ENCODE assay signal across 23 cellular contexts in genomic region chr1:29762635-29763034, GRCh38.
"Had no signal": no experiment of that assay in that cellular context is flagged by ENCODE, and none has a peak within 500 bp of the region (broad histone marks: within the 10 kb centered on the region; RNA-seq: fewer than 3 reads in every experiment).

No MANE protein-coding gene starts in this region.

- H3K36me3 Mint-ChIP-seq: natural killer cell treated with Interleukin-12 subunit alpha and Interleukin-12 subunit beta and Interleukin-15 and Interleukin-18, amount 100 ng/mL, for 72 hours; neural progenitor cell; stimulated activated effector memory CD8-positive, alpha-beta T cell treated with anti-CD3 and anti-CD28 coated beads, Interleukin-12 subunit alpha, Interleukin-12 subunit beta, amount 100 ng/mL, for 72 hours had no signal

- H3K4me3 Mint-ChIP-seq: natural killer cell treated with Interleukin-12 subunit alpha and Interleukin-12 subunit beta and Interleukin-15 and Interleukin-18, amount 100 ng/mL, for 72 hours; neural progenitor cell; stimulated activated effector memory CD8-positive, alpha-beta T cell treated with anti-CD3 and anti-CD28 coated beads, Interleukin-12 subunit alpha, Interleukin-12 subunit beta, amount 100 ng/mL, for 72 hours had no signal

- H3K27ac Mint-ChIP-seq: natural killer cell treated with Interleukin-12 subunit alpha and Interleukin-12 subunit beta and Interleukin-15 and Interleukin-18, amount 100 ng/mL, for 72 hours; neural progenitor cell; stimulated activated effector memory CD8-positive, alpha-beta T cell treated with anti-CD3 and anti-CD28 coated beads, Interleukin-12 subunit alpha, Interleukin-12 subunit beta, amount 100 ng/mL, for 72 hours had no signal

- FAIRE-seq: frontal cortex, islet of Langerhans had no signal

- H3K27me3 ChIP-seq: thyroid gland, upper lobe of left lung, uterus had no signal

- ATAC-seq: esophagus mucosa; heart right ventricle; left lobe of liver; natural killer cell treated with Interleukin-12 subunit alpha and Interleukin-12 subunit beta and Interleukin-15 and Interleukin-18, amount 100 ng/mL, for 72 hours; psoas muscle; stimulated activated effector memory CD8-positive, alpha-beta T cell treated with anti-CD3 and anti-CD28 coated beads, Interleukin-12 subunit alpha, Interleukin-12 subunit beta, amount 100 ng/mL, for 72 hours; stimulated activated naive CD8-positive, alpha-beta T cell treated with anti-CD3 and anti-CD28 coated beads, Interleukin-15, Interleukin-2, amounts not matched to agents 100 U/mL and 50 U/mL, for 24 hours had no signal

- H3K9me3 ChIP-seq: psoas muscle, suprapubic skin, thyroid gland, upper lobe of left lung, uterus had no signal

- H3K4me3 ChIP-seq: dorsolateral prefrontal cortex, heart right ventricle, neural progenitor cell, psoas muscle, smooth muscle cell, suprapubic skin, thyroid gland, upper lobe of left lung, uterus had no signal

- DNase-seq: cortex of kidney; dorsolateral prefrontal cortex; effector memory CD4-positive, alpha-beta T cell; heart right ventricle; hypothalamus; nucleus accumbens; psoas muscle; retina; stimulated activated CD4-positive, alpha-beta T cell treated with anti-CD3 and anti-CD28 coated beads, Interleukin-2, amount 100 ng/mL, for 48 hours; stimulated activated naive CD8-positive, alpha-beta T cell treated with anti-CD3 and anti-CD28 coated beads, Interleukin-15, Interleukin-2, amounts not matched to agents 100 U/mL and 50 U/mL, for 24 hours; thyroid gland; upper lobe of left lung; uterus had no signal

- H3K4me1 Mint-ChIP-seq: neural progenitor cell; stimulated activated effector memory CD8-positive, alpha-beta T cell treated with anti-CD3 and anti-CD28 coated beads, Interleukin-12 subunit alpha, Interleukin-12 subunit beta, amount 100 ng/mL, for 72 hours had no signal

- H3K27ac ChIP-seq: dorsolateral prefrontal cortex, heart right ventricle, neural progenitor cell, parathyroid adenoma, psoas muscle, suprapubic skin, thyroid gland, upper lobe of left lung, uterus had no signal

- H3K9ac ChIP-seq: neural progenitor cell, parathyroid adenoma had no signal

- H3K9me3 Mint-ChIP-seq: natural killer cell treated with Interleukin-12 subunit alpha and Interleukin-12 subunit beta and Interleukin-15 and Interleukin-18, amount 100 ng/mL, for 72 hours; neural progenitor cell; stimulated activated effector memory CD8-positive, alpha-beta T cell treated with anti-CD3 and anti-CD28 coated beads, Interleukin-12 subunit alpha, Interleukin-12 subunit beta, amount 100 ng/mL, for 72 hours had no signal

- H3K36me3 ChIP-seq: heart right ventricle, neural progenitor cell, suprapubic skin, thyroid gland, upper lobe of left lung, uterus had no signal

- H3K4me1 ChIP-seq: heart right ventricle, neural progenitor cell, parathyroid adenoma, psoas muscle, suprapubic skin, thyroid gland, upper lobe of left lung, uterus had no signal
